In genomic region chr1:113072757-113073456, GRCh38 we compare ENCODE assay signal across 1 cellular context.
TF ChIP-seq lines count a peak whose summit lies in the region.

LRIG2 (plus strand) TSS chr1:113073198; CDS start chr1:113073407, 209 bp downstream.

TF ChIP-seq in HepG2, 621 proteins besides CTCF, POLR2A, EP300 and RAD21 (continued from another document and continues in another):
- peak; percentile 13; the same call in 1 of the 2 replicates for TF ChIP-seq BORCS8-MEF2B (CRISPR knock-in tag; IDR thresholded peaks at IDR 0.05)
- TF ChIP-seq HDAC1 (CRISPR knock-in tag; IDR thresholded peaks at IDR 0.05): peak; percentile 70
- TF ChIP-seq NFAT5 (CRISPR knock-in tag; IDR thresholded peaks at IDR 0.05): peak; percentile 86
- TF ChIP-seq SPEN (CRISPR knock-in tag; IDR thresholded peaks at IDR 0.05; ENCODE audit: low read depth): peak; percentile 84; the same call in 1 of the 2 replicates
- TF ChIP-seq ZNF558 (CRISPR knock-in tag; IDR thresholded peaks at IDR 0.05; ENCODE audit: borderline replicate concordance): 0 out of 2 replicates have a peak, but pooled peaks have one; percentile 88
- TF ChIP-seq TFDP2 (CRISPR knock-in tag; IDR thresholded peaks at IDR 0.05): peak; percentile 48; the same call in 1 of the 2 replicates
- no peak; the same call in 1 of the 2 replicates for TF ChIP-seq MXD4 (CRISPR knock-in tag; IDR thresholded peaks at IDR 0.05)
- 0 out of 2 replicates have a peak, but pooled peaks have one; percentile 5 for TF ChIP-seq BCL6 (CRISPR knock-in tag; IDR thresholded peaks at IDR 0.05)
- no peak for TF ChIP-seq MNT (IDR thresholded peaks at IDR 0.05)
- no peak for TF ChIP-seq HHEX (CRISPR knock-in tag; IDR thresholded peaks at IDR 0.05)
- no peak for TF ChIP-seq ZC3H4 (CRISPR knock-in tag; IDR thresholded peaks at IDR 0.05; ENCODE audit: borderline replicate concordance)
- TF ChIP-seq MEIS1 (CRISPR knock-in tag; IDR thresholded peaks at IDR 0.05; ENCODE audit: borderline replicate concordance): no peak
- peak; percentile 60; the same call in 1 of the 2 replicates for TF ChIP-seq PRDM10 (CRISPR knock-in tag; IDR thresholded peaks at IDR 0.05; ENCODE audit: low read depth)
- TF ChIP-seq ZNF230 (CRISPR knock-in tag; IDR thresholded peaks at IDR 0.05): no peak
- peak; percentile 97 for TF ChIP-seq PHF8 (CRISPR knock-in tag; IDR thresholded peaks at IDR 0.05)
- TF ChIP-seq RAD51 (IDR thresholded peaks at IDR 0.05; ENCODE audit: borderline replicate concordance): no peak
- TF ChIP-seq ZNF431 (CRISPR knock-in tag; IDR thresholded peaks at IDR 0.05; ENCODE audit: borderline replicate concordance, low read depth): 0 out of 2 replicates have a peak, but pooled peaks have one; percentile 30
- peak; percentile 20; the same call in 1 of the 2 replicates for TF ChIP-seq ZBTB43 (CRISPR knock-in tag; conservative IDR thresholded peaks at IDR 0.05)
- TF ChIP-seq PBX3 (CRISPR knock-in tag; IDR thresholded peaks at IDR 0.05; ENCODE audit: borderline replicate concordance): 0 out of 2 replicates have a peak, but pooled peaks have one; percentile 66
- no peak for TF ChIP-seq ZNF7 (CRISPR knock-in tag; IDR thresholded peaks at IDR 0.05)
- TF ChIP-seq YEATS4 (CRISPR knock-in tag; IDR thresholded peaks at IDR 0.05; ENCODE audit: borderline replicate concordance): peak; percentile 84
- TF ChIP-seq ZNF782 (CRISPR knock-in tag; IDR thresholded peaks at IDR 0.05; ENCODE audit: borderline replicate concordance): no peak
- TF ChIP-seq ZFP82 (CRISPR knock-in tag; IDR thresholded peaks at IDR 0.05; ENCODE audit: borderline replicate concordance): no peak
- no peak for TF ChIP-seq ZNF530 (CRISPR knock-in tag; IDR thresholded peaks at IDR 0.05; ENCODE audit: low read depth)
- TF ChIP-seq ATF7-NPFF (CRISPR knock-in tag; IDR thresholded peaks at IDR 0.05; ENCODE audit: low read depth): peak; percentile 53; the same call in 1 of the 2 replicates
- no peak for TF ChIP-seq TCF7L2 (IDR thresholded peaks at IDR 0.05; ENCODE audit: low read depth, low read length)
- no peak for TF ChIP-seq ZNF740 (CRISPR knock-in tag; IDR thresholded peaks at IDR 0.05)
- TF ChIP-seq HES4 (CRISPR knock-in tag; IDR thresholded peaks at IDR 0.05; ENCODE audit: borderline replicate concordance): no peak
- TF ChIP-seq E2F1 (CRISPR knock-in tag; IDR thresholded peaks at IDR 0.05): peak; percentile 59; the same call in 1 of the 2 replicates
- TF ChIP-seq NFYB (CRISPR knock-in tag; IDR thresholded peaks at IDR 0.05): peak; percentile 86
- TF ChIP-seq ZKSCAN8 (CRISPR knock-in tag; IDR thresholded peaks at IDR 0.05; ENCODE audit: borderline replicate concordance): no peak; the same call in 1 of the 2 replicates
- TF ChIP-seq MBNL3 (CRISPR knock-in tag; conservative IDR thresholded peaks at IDR 0.05): no peak
- peak; percentile 83; the same call in 1 of the 2 replicates for TF ChIP-seq ZNF816 (CRISPR knock-in tag; IDR thresholded peaks at IDR 0.05; ENCODE audit: borderline replicate concordance)
- TF ChIP-seq RFX1 (IDR thresholded peaks at IDR 0.05): no peak
- no peak for TF ChIP-seq ZNF552 (CRISPR knock-in tag; IDR thresholded peaks at IDR 0.05; ENCODE audit: borderline replicate concordance)
- no peak for TF ChIP-seq NONO (IDR thresholded peaks at IDR 0.05)
- TF ChIP-seq NONO (CRISPR knock-in tag; conservative IDR thresholded peaks at IDR 0.05): peak; percentile 78
- no peak for TF ChIP-seq REL (CRISPR knock-in tag; conservative IDR thresholded peaks at IDR 0.05)
- TF ChIP-seq ZBTB8A (CRISPR knock-in tag; IDR thresholded peaks at IDR 0.05; ENCODE audit: borderline replicate concordance, low read depth): no peak
- TF ChIP-seq NCOA1 (CRISPR knock-in tag; IDR thresholded peaks at IDR 0.05): no peak; the same call in 1 of the 2 replicates
- TF ChIP-seq ZNF225 (CRISPR knock-in tag; IDR thresholded peaks at IDR 0.05): no peak
- no peak for TF ChIP-seq SRF (IDR thresholded peaks at IDR 0.05; ENCODE audit: low read depth, low read length)
- TF ChIP-seq KDM5B (CRISPR knock-in tag; IDR thresholded peaks at IDR 0.05; ENCODE audit: borderline replicate concordance): peak; percentile 90
- TF ChIP-seq ZNF446 (CRISPR knock-in tag; IDR thresholded peaks at IDR 0.05): no peak
- TF ChIP-seq ZNF501 (CRISPR knock-in tag; IDR thresholded peaks at IDR 0.05): peak; percentile 82
- TF ChIP-seq SKI (IDR thresholded peaks at IDR 0.05; ENCODE audit: partially characterized antibody): peak; percentile 25
- TF ChIP-seq GTF3A (CRISPR knock-in tag; conservative IDR thresholded peaks at IDR 0.05): no peak
- no peak; the same call in 1 of the 2 replicates for TF ChIP-seq ZMYM3 (CRISPR knock-in tag; IDR thresholded peaks at IDR 0.05)
- TF ChIP-seq SMAD9 (CRISPR knock-in tag; IDR thresholded peaks at IDR 0.05): 0 out of 2 replicates have a peak, but pooled peaks have one; percentile 28
- no peak for TF ChIP-seq ZNF615 (CRISPR knock-in tag; IDR thresholded peaks at IDR 0.05; ENCODE audit: borderline replicate concordance)
- TF ChIP-seq ZNF546 (CRISPR knock-in tag; conservative IDR thresholded peaks at IDR 0.05): no peak
- TF ChIP-seq MXD1 (CRISPR knock-in tag; IDR thresholded peaks at IDR 0.05): 0 out of 2 replicates have a peak, but pooled peaks have one; percentile 27
- TF ChIP-seq MAF1 (CRISPR knock-in tag; IDR thresholded peaks at IDR 0.05; ENCODE audit: borderline replicate concordance): peak; percentile 27; the same call in 1 of the 2 replicates
- TF ChIP-seq PLRG1 (conservative IDR thresholded peaks at IDR 0.05): no peak
- no peak; the same call in 1 of the 2 replicates for TF ChIP-seq HIVEP1 (CRISPR knock-in tag; IDR thresholded peaks at IDR 0.05)
- no peak for TF ChIP-seq HNRNPK (IDR thresholded peaks at IDR 0.05; ENCODE audit: low read depth, low read length, poor library complexity, severe bottlenecking)
